In genomic region chr12:6938353-6939186, GRCh38 we compare ENCODE assay signal across 6 cellular contexts. TPM values are rescaled to one million over a fixed set of nuclear protein-coding genes. Genes with fewer than 3 reads are reported as not detected.
DNase-seq lines count a peak whose midpoint lies in the region; FAIRE-seq and TF ChIP-seq lines count a peak whose summit lies in the region.

No MANE protein-coding gene starts in this region.

- H3K4me3 ChIP-seq in HEK293 (ENCODE audit: low read depth, low read length) (peak overlapping the region; percentile 13), bronchial epithelial cell (ENCODE audit: low read depth, low read length) (peak overlapping the region; percentile 43), neutrophil (ENCODE audit: low read depth in 1 of 2, low read length in 1 of 2) (peak overlapping the region in 1 of 2 experiments; percentile 95)

- peaks cover 28 to 66% of the 10 kb centered on the region in 2 experiments for H3K36me3 ChIP-seq in HEK293 (ENCODE audit: control insufficient read depth in 2 of 2, insufficient read depth in 1 of 2, low read length in 2 of 2)
- H3K36me3 ChIP-seq in bronchial epithelial cell (ENCODE audit: control insufficient read depth, insufficient read depth, low read length): peaks cover 15% of the 10 kb centered on the region
- H3K36me3 ChIP-seq in neutrophil: no peaks in the 10 kb centered on the region

- DNase-seq in bronchial epithelial cell (ENCODE audit: low read depth) (no peak), COLO829 (ENCODE audit: low spot score) (no peak), AG20443 (ENCODE audit: low spot score) (no peak)
- DNase-seq in activated CD4-positive, alpha-beta T cell treated with anti-CD3 and anti-CD28 coated beads for 1 hour: no peak

- H3K9me3 ChIP-seq in HEK293 (ENCODE audit: control insufficient read depth, insufficient read depth, low read depth, low read length) (no peaks in the 10 kb centered on the region), neutrophil (no peaks in the 10 kb centered on the region)

- POLR2A ChIA-PET in HEK293 (lab: Yijun Ruan, JAX): interaction anchor here (0.9 to 4.1 kb wide), 15 partner anchors 8 to 191 kb away, joined by 3 to 45 read pairs (median 5); partner anchors contain the start of genes SPSB2, TPI1 and USP5

- no peaks in the 10 kb centered on the region for H3K27me3 ChIP-seq in bronchial epithelial cell (ENCODE audit: control insufficient read depth, insufficient read depth, low read length)
- H3K27me3 ChIP-seq in neutrophil: no peaks in the 10 kb centered on the region

- FAIRE-seq in bronchial epithelial cell (lab: Jason Lieb, UNC): no peak

- peaks cover 6% of the 10 kb centered on the region for H3K4me1 ChIP-seq in HEK293 (ENCODE audit: control insufficient read depth, insufficient read depth, low read length)
- peaks cover 42 to 43% of the 10 kb centered on the region in 2 experiments for H3K4me1 ChIP-seq in neutrophil (ENCODE audit: control insufficient read depth in 1 of 2, insufficient read depth in 1 of 2, low read depth in 1 of 2, low read length in 1 of 2)

- TF ChIP-seq CTCF in HEK293 (tag by site-specific recombination; IDR thresholded peaks at IDR 0.05) (no peak), bronchial epithelial cell (IDR thresholded peaks at IDR 0.05; ENCODE audit: insufficient read depth, low read length, severe bottlenecking) (no peak), neutrophil (IDR thresholded peaks at IDR 0.05) (no peak)

- H3K27ac ChIP-seq in HEK293 (ENCODE audit: extremely low read depth, low read depth, low read length): peak overlapping the region; percentile 25; the same call in 1 of the 2 replicates
- peak overlapping the region; percentile 85 for H3K27ac ChIP-seq in neutrophil

- CTCF ChIA-PET in HEK293 (lab: Yijun Ruan, JAX): interaction anchor here (0.6 to 4.9 kb wide), 15 partner anchors 8 to 454 kb away, joined by 3 to 53 read pairs (median 5); partner anchors contain the start of genes CDCA3, SPSB2 and USP5

TF ChIP-seq in HEK293, 187 proteins besides CTCF, POLR2A, EP300 and RAD21:
- no peak for TF ChIP-seq ZBTB10 (tag by site-specific recombination; IDR thresholded peaks at IDR 0.05)
- peak; percentile 16; the same call in 1 of the 2 replicates for TF ChIP-seq HIC1 (tag by site-specific recombination; IDR thresholded peaks at IDR 0.05)

RNA-seq across cellular contexts. Expression of gene RNU7-1, which starts 5.0 kb away (rescaled TPM):
- total RNA-seq in bronchial epithelial cell: not detected in 2 replicates

RNA-seq across cellular contexts. Expression of gene C12orf57, which starts 5.3 kb away (rescaled TPM):
- total RNA-seq in bronchial epithelial cell: 92.2 and 161 TPM in 2 replicates

RNA-seq across cellular contexts. Expression of gene ATN1, which starts 10.8 kb away (rescaled TPM):
- total RNA-seq in bronchial epithelial cell: 4.9 and 7.1 TPM in 2 replicates

RNA-seq across cellular contexts. Expression of gene PTPN6, which starts 12.6 kb away (rescaled TPM):
- total RNA-seq in bronchial epithelial cell: 10.9 and 12.4 TPM in 2 replicates

RNA-seq across cellular contexts. Expression of gene ENO2, which starts 24.2 kb away (rescaled TPM):
- total RNA-seq in bronchial epithelial cell: 9.0 and 10.0 TPM in 2 replicates
